1 cellular context compared by ENCODE assay signal in genomic region chr1:205774277-205775014, GRCh38.
TF ChIP-seq lines count a peak whose summit lies in the region.

No MANE protein-coding gene starts in this region.

TF ChIP-seq in GM12878, 131 proteins besides CTCF, POLR2A, EP300 and RAD21 (continued from another document and continues in another):
- TF ChIP-seq SPI1 (IDR thresholded peaks at IDR 0.05; ENCODE audit: borderline replicate concordance, insufficient read depth, low read depth, low read length) (peak; percentile 83; the same call in 1 of the 2 replicates), USF1 (IDR thresholded peaks at IDR 0.05; ENCODE audit: borderline replicate concordance, extremely low read length, insufficient read depth, low read depth, low read length) (no peak), ATF3 (IDR thresholded peaks at IDR 0.05; ENCODE audit: borderline replicate concordance, extremely low read depth, low read depth, low read length) (no peak), SUPT20H (IDR thresholded peaks at IDR 0.05; ENCODE audit: borderline replicate concordance, control insufficient read depth, low read depth, low read length) (no peak), SMAD1 (IDR thresholded peaks at IDR 0.05; ENCODE audit: low read depth, partially characterized antibody) (no peak), TCF3 (IDR thresholded peaks at IDR 0.05; ENCODE audit: borderline replicate concordance, insufficient read depth, low read depth, low read length) (no peak), JUNB (IDR thresholded peaks at IDR 0.05) (no peak), PML (IDR thresholded peaks at IDR 0.05; ENCODE audit: low read length) (no peak), KAT2A (conservative IDR thresholded peaks at IDR 0.05; ENCODE audit: control insufficient read depth, low read depth, low read length) (no peak), E2F8 (IDR thresholded peaks at IDR 0.05; ENCODE audit: low read depth, partially characterized antibody) (no peak), USF2 (IDR thresholded peaks at IDR 0.05; ENCODE audit: borderline replicate concordance, low read depth, low read length) (no peak), CEBPZ (IDR thresholded peaks at IDR 0.05; ENCODE audit: low read depth, low read length) (no peak), EED (IDR thresholded peaks at IDR 0.05; ENCODE audit: low read depth) (peak; percentile 84), MYC (IDR thresholded peaks at IDR 0.05; ENCODE audit: insufficient read depth, insufficient read length, insufficient replicate concordance, low read length, severe bottlenecking) (no peak), FOS (IDR thresholded peaks at IDR 0.05; ENCODE audit: borderline replicate concordance, extremely low read depth, insufficient read length) (no peak), BMI1 (IDR thresholded peaks at IDR 0.05; ENCODE audit: borderline replicate concordance) (no peak), ZNF274 (IDR thresholded peaks at IDR 0.05; ENCODE audit: insufficient read depth, insufficient read length) (no peak), BCL11A (IDR thresholded peaks at IDR 0.05; ENCODE audit: low read depth, low read length) (0 out of 2 replicates have a peak, but pooled peaks have one; percentile 7), YY1 (IDR thresholded peaks at IDR 0.05; ENCODE audit: low read depth, low read length) (no peak), SREBF2 (IDR thresholded peaks at IDR 0.05; ENCODE audit: low read length) (no peak), PRDM15 (CRISPR knock-in tag; IDR thresholded peaks at IDR 0.05) (no peak), IKZF2 (IDR thresholded peaks at IDR 0.05) (peak; percentile 83 to 90; a peak in 3 of 4 replicates), BRCA1 (IDR thresholded peaks at IDR 0.05; ENCODE audit: low read depth, low read length) (no peak), BCLAF1 (IDR thresholded peaks at IDR 0.05) (no peak), NR2F1 (conservative IDR thresholded peaks at IDR 0.05) (no peak), NKRF (conservative IDR thresholded peaks at IDR 0.05) (peak; percentile 64), YBX1 (IDR thresholded peaks at IDR 0.05) (no peak), SMC3 (IDR thresholded peaks at IDR 0.05; ENCODE audit: borderline replicate concordance, low read length) (no peak), ATF2 (IDR thresholded peaks at IDR 0.05; ENCODE audit: low read length) (no peak), IRF5 (IDR thresholded peaks at IDR 0.05; ENCODE audit: borderline replicate concordance) (no peak), PAX8 (IDR thresholded peaks at IDR 0.05) (no peak), ASH2L (IDR thresholded peaks at IDR 0.05; ENCODE audit: borderline replicate concordance, low read depth) (no peak), HDGF (IDR thresholded peaks at IDR 0.05) (0 out of 2 replicates have a peak, but pooled peaks have one; percentile 21), NR2C2 (IDR thresholded peaks at IDR 0.05; ENCODE audit: borderline replicate concordance, control insufficient read depth, insufficient read length, low read depth) (no peak), MTA2 (IDR thresholded peaks at IDR 0.05; ENCODE audit: low read depth) (0 out of 2 replicates have a peak, but pooled peaks have one; percentile 33), NFIC (IDR thresholded peaks at IDR 0.05; ENCODE audit: low read depth, low read length) (no peak)
